In the genomic region with DNA sequence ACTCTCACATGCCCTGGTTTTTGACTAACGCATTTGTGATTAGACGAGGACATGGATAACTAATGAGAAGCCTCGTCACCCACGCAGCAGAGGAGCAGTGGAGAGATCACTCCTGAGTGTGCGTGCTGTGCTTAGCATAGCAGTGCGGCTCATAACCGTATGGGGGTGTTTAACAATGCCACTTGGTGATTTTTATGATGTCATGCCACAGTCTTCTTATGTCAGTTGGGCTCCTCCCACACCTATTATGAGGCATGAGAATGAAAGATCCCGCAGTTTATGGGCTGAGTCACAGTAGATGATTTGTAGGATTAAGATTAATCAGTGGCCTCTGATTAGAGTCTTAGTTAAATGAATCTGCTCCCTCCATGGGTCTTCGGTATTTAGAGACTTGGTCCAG, we compare ENCODE assay signal across 21 cellular contexts. TPM values are rescaled to one million over a fixed set of nuclear protein-coding genes. Genes with fewer than 3 reads are reported as not detected.
"Had no signal": no experiment of that assay in that cellular context is flagged by ENCODE, and none has a peak within 500 bp of the region (broad histone marks: within the 10 kb centered on the region; RNA-seq: fewer than 3 reads in every experiment).

No MANE protein-coding gene starts in this region.

- H3K27me3 ChIP-seq: colonic mucosa, right atrium auricular region, uterus had no signal

- ATAC-seq: heart right ventricle; left lung; stimulated activated naive CD8-positive, alpha-beta T cell treated with anti-CD3 and anti-CD28 coated beads, Interleukin-15, Interleukin-2, amounts not matched to agents 100 U/mL and 50 U/mL, for 24 hours; T-helper 17 cell had no signal

- H3K36me3 Mint-ChIP-seq: activated naive CD8-positive, alpha-beta T cell treated with anti-CD3 and anti-CD28 coated beads for 36 hours had no signal

- DNase-seq: activated CD4-positive, alpha-beta T cell treated with anti-CD3 and anti-CD28 coated beads, Interleukin-2, amount 50 U/mL, for 4 hours; activated naive CD4-positive, alpha-beta T cell; activated naive CD8-positive, alpha-beta T cell treated with anti-CD3 and anti-CD28 coated beads for 36 hours; colonic mucosa; erythroblast; heart right ventricle; left lung; mammary epithelial cell; midbrain; nephron progenitor cell; stimulated activated CD4-positive, alpha-beta T cell treated with anti-CD3 and anti-CD28 coated beads, Interleukin-2, amount 100 ng/mL, for 24 hours; stimulated activated naive CD8-positive, alpha-beta T cell treated with anti-CD3 and anti-CD28 coated beads, Interleukin-15, Interleukin-2, amounts not matched to agents 100 U/mL and 50 U/mL, for 24 hours; substantia nigra; T-helper 17 cell; tibial artery; uterus had no signal

- H3K27ac ChIP-seq: colonic mucosa, heart right ventricle, left lung, right atrium auricular region, tibial artery, uterus had no signal

- H3K9me3 ChIP-seq: colonic mucosa, heart right ventricle, left lung, right atrium auricular region, tibial artery, uterus had no signal

- FAIRE-seq: endometrium had no signal

- H3K4me1 ChIP-seq: colonic mucosa, heart right ventricle, left lung, right atrium auricular region, tibial artery, uterus had no signal

- H3K4me1 Mint-ChIP-seq: activated naive CD8-positive, alpha-beta T cell treated with anti-CD3 and anti-CD28 coated beads for 36 hours; central memory CD8-positive, alpha-beta T cell; T-helper 17 cell had no signal

- H3K36me3 ChIP-seq: colonic mucosa, heart right ventricle, left lung, right atrium auricular region, tibial artery, uterus had no signal

- H3K9me3 Mint-ChIP-seq: activated naive CD8-positive, alpha-beta T cell treated with anti-CD3 and anti-CD28 coated beads for 36 hours; central memory CD8-positive, alpha-beta T cell; nephron progenitor cell had no signal

- H3K4me3 ChIP-seq: colonic mucosa, heart right ventricle, left lung, right atrium auricular region, tibial artery, uterus had no signal

- H3K27ac Mint-ChIP-seq: activated naive CD8-positive, alpha-beta T cell treated with anti-CD3 and anti-CD28 coated beads for 36 hours; nephron progenitor cell; T-helper 17 cell had no signal

- H3K4me3 Mint-ChIP-seq: activated naive CD8-positive, alpha-beta T cell treated with anti-CD3 and anti-CD28 coated beads for 36 hours; central memory CD8-positive, alpha-beta T cell; nephron progenitor cell; T-helper 17 cell had no signal

RNA-seq across cellular contexts. Expression of a gene that starts 2.5 kb away (rescaled TPM):
- total RNA-seq: activated naive CD8-positive, alpha-beta T cell treated with anti-CD3 and anti-CD28 coated beads for 36 hours; colonic mucosa; heart right ventricle; kidney epithelial cell; left lung; mammary epithelial cell; posterior vena cava; right atrium auricular region; T-helper 17 cell; uterus had no signal
- polyA plus RNA-seq: heart right ventricle, mammary epithelial cell had no signal
